1 cellular context compared by ENCODE assay signal in the genomic region with DNA sequence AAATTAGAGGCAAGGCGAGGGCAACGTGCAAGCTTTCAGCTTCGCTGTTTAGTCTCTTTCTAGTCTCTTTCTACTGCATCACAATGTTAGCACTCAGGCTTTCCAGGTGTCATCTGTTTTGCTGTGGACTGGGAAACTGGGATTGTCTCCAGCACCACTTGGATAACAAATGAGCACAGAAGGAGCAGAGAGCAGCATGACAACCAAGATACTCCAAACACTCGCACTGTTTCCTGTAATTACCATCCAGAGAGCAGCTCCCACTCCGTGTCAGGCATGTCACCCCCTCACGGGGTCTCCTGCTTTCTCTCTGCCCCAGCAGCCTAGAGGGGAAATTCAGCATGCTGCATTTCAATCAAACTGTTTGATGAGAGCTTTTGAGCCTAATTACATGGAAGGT.
TF ChIP-seq lines count a peak whose summit lies in the region.

No MANE protein-coding gene starts in this region.

TF ChIP-seq in H1, 55 proteins besides CTCF, POLR2A, EP300 and RAD21 (continued from another document):
- TF ChIP-seq SIRT6 (IDR thresholded peaks at IDR 0.05; ENCODE audit: low read length) (no peak), BCL11A (IDR thresholded peaks at IDR 0.05; ENCODE audit: low read depth in 2 of 2, low read length in 2 of 2) (no peak), SRF (IDR thresholded peaks at IDR 0.05; ENCODE audit: low read depth, low read length) (no peak), NANOG (IDR thresholded peaks at IDR 0.05; ENCODE audit: insufficient read depth, low read depth, low read length, poor library complexity, severe bottlenecking) (no peak)
- TF ChIP-seq, protein P1, sequence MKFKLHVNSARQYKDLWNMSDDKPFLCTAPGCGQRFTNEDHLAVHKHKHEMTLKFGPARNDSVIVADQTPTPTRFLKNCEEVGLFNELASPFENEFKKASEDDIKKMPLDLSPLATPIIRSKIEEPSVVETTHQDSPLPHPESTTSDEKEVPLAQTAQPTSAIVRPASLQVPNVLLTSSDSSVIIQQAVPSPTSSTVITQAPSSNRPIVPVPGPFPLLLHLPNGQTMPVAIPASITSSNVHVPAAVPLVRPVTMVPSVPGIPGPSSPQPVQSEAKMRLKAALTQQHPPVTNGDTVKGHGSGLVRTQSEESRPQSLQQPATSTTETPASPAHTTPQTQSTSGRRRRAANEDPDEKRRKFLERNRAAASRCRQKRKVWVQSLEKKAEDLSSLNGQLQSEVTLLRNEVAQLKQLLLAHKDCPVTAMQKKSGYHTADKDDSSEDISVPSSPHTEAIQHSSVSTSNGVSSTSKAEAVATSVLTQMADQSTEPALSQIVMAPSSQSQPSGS (IDR thresholded peaks at IDR 0.05; ENCODE audit: low read length): no peak
